1 cellular context compared by ENCODE assay signal in genomic region chr1:26771643-26772321, GRCh38.
A peak's percentile ranks its signal among the peaks of the same experiment; 100 is the strongest.
TF ChIP-seq lines count a peak whose summit lies in the region.

No MANE protein-coding gene starts in this region.

TF ChIP-seq in K562, 482 proteins besides CTCF, POLR2A, EP300 and RAD21 (continued from another document and continues in another):
- no peak for TF ChIP-seq ZNF609 (CRISPR knock-in tag; IDR thresholded peaks at IDR 0.05; ENCODE audit: borderline replicate concordance)
- TF ChIP-seq ZNF232 (CRISPR knock-in tag; IDR thresholded peaks at IDR 0.05) = no peak
- no peak for TF ChIP-seq ZKSCAN8 (CRISPR knock-in tag; IDR thresholded peaks at IDR 0.05)
- no peak for TF ChIP-seq ZNF282 (CRISPR knock-in tag; IDR thresholded peaks at IDR 0.05)
- TF ChIP-seq ARID1B (IDR thresholded peaks at IDR 0.05) = peak; percentile 84
- TF ChIP-seq MAX (CRISPR knock-in tag; IDR thresholded peaks at IDR 0.05) = peak; percentile 86
- no peak for TF ChIP-seq NR3C1 (CRISPR knock-in tag; IDR thresholded peaks at IDR 0.05)
- no peak for TF ChIP-seq MCM2 (IDR thresholded peaks at IDR 0.05; ENCODE audit: low read depth)
- TF ChIP-seq ZNF589 (CRISPR knock-in tag; IDR thresholded peaks at IDR 0.05; ENCODE audit: low read depth) = peak; percentile 48; the same call in 1 of the 2 replicates
- TF ChIP-seq HBP1 (CRISPR knock-in tag; IDR thresholded peaks at IDR 0.05) = peak; percentile 98
- TF ChIP-seq YBX1 (IDR thresholded peaks at IDR 0.05) = no peak
- 0 out of 2 replicates have a peak, but pooled peaks have one; percentile 12 for TF ChIP-seq SMC3 (conservative IDR thresholded peaks at IDR 0.05; ENCODE audit: insufficient read depth, low read depth, low read length)
- TF ChIP-seq PYGO2 (tag; IDR thresholded peaks at IDR 0.05) = no peak
- TF ChIP-seq MECOM (CRISPR knock-in tag; IDR thresholded peaks at IDR 0.05) = no peak
- TF ChIP-seq NUFIP1 (IDR thresholded peaks at IDR 0.05; ENCODE audit: partially characterized antibody) = peak; percentile 27
- TF ChIP-seq STAT5B (CRISPR knock-in tag; IDR thresholded peaks at IDR 0.05) = no peak
- no peak for TF ChIP-seq HNRNPL (IDR thresholded peaks at IDR 0.05; ENCODE audit: low read depth, low read length)
- TF ChIP-seq EGR1 (conservative IDR thresholded peaks at IDR 0.05) = peak; percentile 91
- no peak for TF ChIP-seq THAP7 (CRISPR knock-in tag; IDR thresholded peaks at IDR 0.05)
- TF ChIP-seq TAF7 (tag; IDR thresholded peaks at IDR 0.05) = no peak
- no peak for TF ChIP-seq RNF219 (CRISPR knock-in tag; IDR thresholded peaks at IDR 0.05)
- no peak for TF ChIP-seq POU5F1 (IDR thresholded peaks at IDR 0.05; ENCODE audit: borderline replicate concordance, low read depth, low read length, partially characterized antibody)
- no peak for TF ChIP-seq ZNF24 (IDR thresholded peaks at IDR 0.05)
- TF ChIP-seq ZC3H11A (IDR thresholded peaks at IDR 0.05; ENCODE audit: low read depth, low read length) = no peak
- peak; percentile 72; the same call in 1 of the 2 replicates for TF ChIP-seq ZNF263 (CRISPR knock-in tag; IDR thresholded peaks at IDR 0.05; ENCODE audit: borderline replicate concordance)
- no peak for TF ChIP-seq PBX2 (CRISPR knock-in tag; IDR thresholded peaks at IDR 0.05; ENCODE audit: low read depth)
- TF ChIP-seq PBX2 (tag; conservative IDR thresholded peaks at IDR 0.05; ENCODE audit: low read depth) = no peak
- TF ChIP-seq POLR2AphosphoS5 (IDR thresholded peaks at IDR 0.05; ENCODE audit: control insufficient read depth, insufficient read depth, low read depth, low read length) = peak; percentile 79; the same call in 1 of the 2 replicates
- no peak for TF ChIP-seq NCOA4 (IDR thresholded peaks at IDR 0.05; ENCODE audit: partially characterized antibody)
- TF ChIP-seq ATF3 (IDR thresholded peaks at IDR 0.05) = peak; percentile 99
- peak; percentile 97 for TF ChIP-seq ATF3 (CRISPR knock-in tag; conservative IDR thresholded peaks at IDR 0.05)
- no peak for TF ChIP-seq POLR2B (IDR thresholded peaks at IDR 0.05; ENCODE audit: low read depth, partially characterized antibody)
- no peak for TF ChIP-seq RBM14 (IDR thresholded peaks at IDR 0.05; ENCODE audit: borderline replicate concordance, insufficient read depth, low read depth, low read length)
- no peak for TF ChIP-seq BRCA1 (IDR thresholded peaks at IDR 0.05)
- no peak for TF ChIP-seq BRCA1 (CRISPR knock-in tag; IDR thresholded peaks at IDR 0.05)
- TF ChIP-seq U2AF2 (optimal IDR thresholded peaks at IDR 0.05; ENCODE audit: low read depth, low read length) = no peak
- TF ChIP-seq ZNF318 (IDR thresholded peaks at IDR 0.05; ENCODE audit: borderline replicate concordance in 1 of 2, low read depth in 1 of 2) = peak in 1 of 2 experiments; percentile 70; a peak in 1 of 4 replicates
- TF ChIP-seq E2F1 (CRISPR knock-in tag; IDR thresholded peaks at IDR 0.05) = no peak; the same call in 1 of the 2 replicates
